20 cellular contexts compared by ENCODE assay signal in genomic region chr7:157904211-157904865, GRCh38.
DNase-seq lines count a peak whose midpoint lies in the region; ATAC-seq, FAIRE-seq and TF ChIP-seq lines count a peak whose summit lies in the region.
"Had no signal": no experiment of that assay in that cellular context is flagged by ENCODE, and none has a peak within 500 bp of the region (broad histone marks: within the 10 kb centered on the region; RNA-seq: fewer than 3 reads in every experiment).

No MANE protein-coding gene starts in this region.

- peak overlapping the region; percentile 30; the same call in 1 of the 2 replicates for H2BK5ac ChIP-seq in H1 (ENCODE audit: low read depth, low read length)
- peak overlapping the region; percentile 31 for H2BK5ac ChIP-seq in neuronal stem cell (ENCODE audit: low read length)

- H2BK20ac ChIP-seq in H1 (ENCODE audit: low read length) = no peak overlapping the region; the same call in 1 of the 2 replicates

- H3K79me2 ChIP-seq in MM.1S (ENCODE audit: low read length) (no peaks in the 10 kb centered on the region), H1 (ENCODE audit: control insufficient read depth in 1 of 2, insufficient read depth in 2 of 2, low read length in 2 of 2) (no peaks in the 10 kb centered on the region)

- no peak overlapping the region for H3K27ac Mint-ChIP-seq in activated CD4-positive, alpha-beta T cell treated with anti-CD3 and anti-CD28 coated beads for 36 hours
- H3K27ac Mint-ChIP-seq: CD14-positive monocyte had no signal

- H3K9me2 ChIP-seq in MM.1S (replicated peaks; ENCODE audit: insufficient read depth, low read length) = no peaks in the 10 kb centered on the region

- 88% methylated on average over 28 of the region's 28 CpGs; no CpG with 5 or more reads in 1 of the 2 experiments for WGBS in H1 (ENCODE audit: extremely low coverage in 1 of 2, insufficient coverage in 1 of 2, insufficient read length in 1 of 2, insufficient replicate concordance in 2 of 2, low coverage in 1 of 2, low lambda C conversion rate in 2 of 2, missing lambda C conversion rate in 1 of 2), 2 experiments
- WGBS in neuronal stem cell (ENCODE audit: extremely low coverage in 2 of 2, insufficient read length in 2 of 2, insufficient replicate concordance in 1 of 2), 2 donors = no CpG with 5 or more reads among the region's 28 CpGs

- TF ChIP-seq POLR2A in H1 (IDR thresholded peaks at IDR 0.05; ENCODE audit: control extremely low read depth in 1 of 2, low read depth in 2 of 2, low read length in 2 of 2) = no peak

- no peak overlapping the region for H4K5ac ChIP-seq in H1 (ENCODE audit: insufficient read length, low read depth, low read length)

- H3K4ac ChIP-seq in H1 (replicated peaks; ENCODE audit: insufficient read length, low read depth, low read length) (no peak overlapping the region), neuronal stem cell (ENCODE audit: low read length) (no peak overlapping the region)

- H3K23me2 ChIP-seq in H1 (ENCODE audit: low read depth, low read length) = no peaks in the 10 kb centered on the region

- intact Hi-C loops in activated CD4-positive, alpha-beta T cell treated with anti-CD3 and anti-CD28 coated beads for 36 hours (cut with DNase I, micrococcal nuclease) = no loop called here

- H3K9ac ChIP-seq in MM.1S (ENCODE audit: low read length) (no peak overlapping the region), H1 (replicated peaks in 1 of 4; ENCODE audit: extremely low read depth in 1 of 4, low read depth in 3 of 4, low read length in 3 of 4) (no peak overlapping the region), neuronal stem cell (ENCODE audit: low read depth, low read length, poor library complexity) (no peak overlapping the region)

- no peak overlapping the region for H3K56ac ChIP-seq in H1 (replicated peaks; ENCODE audit: insufficient read length, low read depth, low read length)

- H3K14ac ChIP-seq in H1 (ENCODE audit: insufficient read length) = no peak overlapping the region
- H3K14ac ChIP-seq in neuronal stem cell (ENCODE audit: low read length) = no peak overlapping the region

- H4K20me1 ChIP-seq in MM.1S (ENCODE audit: insufficient read depth, low read length) (no peaks in the 10 kb centered on the region), H1 (replicated peaks in 1 of 2; ENCODE audit: control insufficient read depth in 1 of 2, insufficient read depth in 2 of 2, low read length in 2 of 2) (no peaks in the 10 kb centered on the region)

- no peak for TF ChIP-seq RAD21 in H1 (IDR thresholded peaks at IDR 0.05 in 1 of 2, conservative IDR thresholded peaks at IDR 0.05 in 1 of 2; ENCODE audit: low read depth in 2 of 2, low read length in 2 of 2)

- POLR2A ChIA-PET in activated CD4-positive, alpha-beta T cell treated with anti-CD3 and anti-CD28 coated beads for 36 hours (lab: Charles Lee) = no interaction called here
- POLR2A ChIA-PET in H1 (lab: Charles Lee; ENCODE audit: partially characterized antibody) = interaction anchor here (1.0 kb wide), 1 partner anchor 9 kb away, joined by 3 read pairs; no protein-coding TSS in a partner anchor

- FAIRE-seq in H1 (lab: Jason Lieb, UNC) = no peak

- H3K36me3 Mint-ChIP-seq in activated CD4-positive, alpha-beta T cell treated with anti-CD3 and anti-CD28 coated beads for 36 hours (ENCODE audit: low read depth) = no peaks in the 10 kb centered on the region
- H3K36me3 Mint-ChIP-seq: CD14-positive monocyte had no signal

- peak; percentile 63 for ATAC-seq in activated CD4-positive, alpha-beta T cell treated with anti-CD3 and anti-CD28 coated beads for 36 hours
- ATAC-seq: Panc1 had no signal

- no peak overlapping the region for H4K8ac ChIP-seq in H1 (ENCODE audit: extremely low read depth, insufficient read depth, low read length)
- no peak overlapping the region for H4K8ac ChIP-seq in neuronal stem cell (ENCODE audit: low read depth, low read length)

- H3K4me1 ChIP-seq in MM.1S (ENCODE audit: low read length) = no peaks in the 10 kb centered on the region
- H3K4me1 ChIP-seq in H1 (replicated peaks in 1 of 4; ENCODE audit: control insufficient read depth in 3 of 4, insufficient read depth in 4 of 4, low read length in 3 of 4) = peaks cover 8 to 22% (median 13%) of the 10 kb centered on the region in 4 experiments; a peak in 6 of 7 replicates
- peaks cover 0 to 8% of the 10 kb centered on the region in 2 donors for H3K4me1 ChIP-seq in neuronal stem cell (ENCODE audit: control insufficient read depth in 2 of 2, insufficient read depth in 1 of 2, low read depth in 1 of 2, low read length in 2 of 2)
- H3K4me1 ChIP-seq: SJCRH30 had no signal

- H3K9me3 Mint-ChIP-seq in activated CD4-positive, alpha-beta T cell treated with anti-CD3 and anti-CD28 coated beads for 36 hours (ENCODE audit: low read depth) = no peaks in the 10 kb centered on the region

- H3K18ac ChIP-seq in H1 (ENCODE audit: extremely low read depth, low read length) = no peak overlapping the region
- H3K18ac ChIP-seq in neuronal stem cell (ENCODE audit: low read length) = peak overlapping the region; percentile 62

- H3K27ac ChIP-seq in MM.1S (ENCODE audit: low read length) (no peak overlapping the region), H1 (ENCODE audit: low read depth, low read length) (no peak overlapping the region), neuronal stem cell (replicated peaks; ENCODE audit: low read length) (no peak overlapping the region)
- H3K27ac ChIP-seq: SJCRH30 had no signal

- H3K9me3 ChIP-seq in MM.1S (replicated peaks; ENCODE audit: insufficient read depth, low read length) = no peaks in the 10 kb centered on the region
- no peaks in the 10 kb centered on the region for H3K9me3 ChIP-seq in H1 (ENCODE audit: insufficient read depth in 2 of 2, low read depth in 1 of 2, low read length in 1 of 2)
- no peaks in the 10 kb centered on the region for H3K9me3 ChIP-seq in neuronal stem cell (replicated peaks in 1 of 2; ENCODE audit: control insufficient read depth in 2 of 2, insufficient read depth in 1 of 2, low read depth in 1 of 2, low read length in 2 of 2)
- H3K9me3 ChIP-seq: SJCRH30 had no signal

- H3K79me1 ChIP-seq in H1 (ENCODE audit: low read depth, low read length) (no peaks in the 10 kb centered on the region), neuronal stem cell (ENCODE audit: low read depth, low read length) (no peaks in the 10 kb centered on the region)

- no peak overlapping the region for H3K23ac ChIP-seq in H1 (ENCODE audit: insufficient read length)
- peak overlapping the region; percentile 6 for H3K23ac ChIP-seq in neuronal stem cell (ENCODE audit: low read depth, low read length, poor library complexity)

- TF ChIP-seq EP300 in H1 (IDR thresholded peaks at IDR 0.05; ENCODE audit: borderline replicate concordance in 1 of 2, low read depth in 2 of 2, low read length in 2 of 2) = no peak

- no peak overlapping the region for H2AK5ac ChIP-seq in H1 (ENCODE audit: low read depth, low read length)
- peak overlapping the region; percentile 33 for H2AK5ac ChIP-seq in neuronal stem cell (ENCODE audit: low read depth, low read length)

- H3K4me3 ChIP-seq in MM.1S (ENCODE audit: low read length) (no peak overlapping the region), H1 (ENCODE audit: extremely low read depth in 1 of 4, insufficient read depth in 2 of 4, low read depth in 3 of 4, low read length in 4 of 4) (no peak overlapping the region), neuronal stem cell (ENCODE audit: low read length in 2 of 2) (no peak overlapping the region)
- H3K4me3 ChIP-seq: SJCRH30 had no signal

- peak overlapping the region; percentile 96; the same call in 1 of the 2 replicates for H2BK15ac ChIP-seq in H1 (ENCODE audit: low read length)
- H2BK15ac ChIP-seq in neuronal stem cell (ENCODE audit: low read length) = peak overlapping the region; percentile 0

- TF ChIP-seq CTCF in MM.1S (IDR thresholded peaks at IDR 0.05; ENCODE audit: low read length) (no peak), H1 (IDR thresholded peaks at IDR 0.05; ENCODE audit: control extremely low read depth in 1 of 3, insufficient read depth in 1 of 3, low read depth in 1 of 3, low read length in 3 of 3) (no peak)

- H2AFZ ChIP-seq in MM.1S (ENCODE audit: low read length) = no peak overlapping the region
- H2AFZ ChIP-seq in H1 (ENCODE audit: low read length) = no peak overlapping the region
- H2AFZ ChIP-seq in neuronal stem cell (ENCODE audit: low read length) = peak overlapping the region; percentile 38

- peaks cover 10% of the 10 kb centered on the region for H3K4me1 Mint-ChIP-seq in activated CD4-positive, alpha-beta T cell treated with anti-CD3 and anti-CD28 coated beads for 36 hours
- H3K4me1 Mint-ChIP-seq: CD14-positive monocyte had no signal

- H3K36me3 ChIP-seq in MM.1S (replicated peaks; ENCODE audit: insufficient read depth, low read length) (no peaks in the 10 kb centered on the region), H1 (ENCODE audit: control insufficient read depth in 2 of 4, insufficient read depth in 4 of 4, low read length in 3 of 4) (no peaks in the 10 kb centered on the region), neuronal stem cell (replicated peaks in 1 of 2; ENCODE audit: control insufficient read depth in 2 of 2, insufficient read depth in 2 of 2, low read length in 2 of 2) (no peaks in the 10 kb centered on the region)
- H3K36me3 ChIP-seq: SJCRH30 had no signal

- H3K4me2 ChIP-seq in MM.1S (ENCODE audit: low read depth, low read length) (peak overlapping the region; percentile 33; the same call in 1 of the 2 replicates), H1 (ENCODE audit: insufficient read depth in 1 of 2, low read depth in 2 of 2, low read length in 2 of 2) (no peak overlapping the region), neuronal stem cell (ENCODE audit: insufficient read depth, low read length, poor library complexity, severe bottlenecking) (no peak overlapping the region)

- H3K4me3 Mint-ChIP-seq in activated CD4-positive, alpha-beta T cell treated with anti-CD3 and anti-CD28 coated beads for 36 hours = no peak overlapping the region

- peak overlapping the region; percentile 60; the same call in 1 of the 2 replicates for H2BK12ac ChIP-seq in H1 (ENCODE audit: low read depth, low read length)
- no peak overlapping the region for H2BK12ac ChIP-seq in neuronal stem cell (ENCODE audit: low read length)

- CTCF ChIA-PET in activated CD4-positive, alpha-beta T cell treated with anti-CD3 and anti-CD28 coated beads for 36 hours (lab: Charles Lee) = no interaction called here
- CTCF ChIA-PET in H1 (lab: Charles Lee; ENCODE audit: partially characterized antibody) = no interaction called here

- no peaks in the 10 kb centered on the region for H3F3A ChIP-seq in MM.1S (ENCODE audit: insufficient read depth, low read length)

- peak; percentile 35 for DNase-seq in activated CD4-positive, alpha-beta T cell treated with anti-CD3 and anti-CD28 coated beads for 36 hours
- no peak for DNase-seq in activated CD4-positive, alpha-beta T cell treated with anti-CD3 and anti-CD28 coated beads, Interleukin-2, amount 50 U/mL, for 4 hours
- DNase-seq in MM.1S = peak; percentile 75
- DNase-seq in H1 (ENCODE audit: low read depth in 1 of 2, low spot score in 2 of 2) = no peak
- DNase-seq in neuronal stem cell (ENCODE audit: low spot score) = no peak
- no peak for DNase-seq in AG08396 (ENCODE audit: low spot score)
- no peak for DNase-seq in NCI-H187 (lab: John Stamatoyannopoulos, UW)
- no peak for DNase-seq in HK-2 (ENCODE audit: unreplicated experiment)
- DNase-seq: 8988T, AML-193, EL, GF-D8, Karpas-422, NCI-H1694, NCI-H2081 treated with DMSO at 0.1 percent for 48 hours, NCI-H446 treated with DMSO at 0.1 percent for 48 hours, NCI-H69 had no signal

- H4K91ac ChIP-seq in H1 (replicated peaks; ENCODE audit: insufficient read length, low read length) (no peak overlapping the region), neuronal stem cell (ENCODE audit: low read depth, low read length, poor library complexity) (no peak overlapping the region)

- H2BK120ac ChIP-seq in H1 (replicated peaks; ENCODE audit: low read depth, low read length) = no peak overlapping the region
- H2BK120ac ChIP-seq in neuronal stem cell (ENCODE audit: low read depth, low read length) = peak overlapping the region; percentile 7

- H3K27me3 Mint-ChIP-seq in activated CD4-positive, alpha-beta T cell treated with anti-CD3 and anti-CD28 coated beads for 36 hours = no peaks in the 10 kb centered on the region

- H3K27me3 ChIP-seq in MM.1S (replicated peaks; ENCODE audit: insufficient read depth, low read length) (peaks cover 92% of the 10 kb centered on the region), H1 (replicated peaks in 1 of 4; ENCODE audit: control insufficient read depth in 3 of 4, extremely low read depth in 1 of 4, insufficient read depth in 3 of 4, low read length in 3 of 4) (no peaks in the 10 kb centered on the region), neuronal stem cell (ENCODE audit: control insufficient read depth in 3 of 3, insufficient read depth in 3 of 3, low read depth in 1 of 3, low read length in 3 of 3) (no peaks in the 10 kb centered on the region)

Comparison
In these comparisons a context has a peak if more than half of its experiments do, and no peak if none do; other contexts are left out.
1. DNase-seq: peak in activated CD4-positive, alpha-beta T cell treated with anti-CD3 and anti-CD28 coated beads for 36 hours (single experiment) and MM.1S (single experiment); none in activated CD4-positive, alpha-beta T cell treated with anti-CD3 and anti-CD28 coated beads, Interleukin-2, amount 50 U/mL, for 4 hours (0 of 2), H1 (0 of 2), neuronal stem cell (single experiment), AG08396 (single experiment), NCI-H187 (0 of 2) and HK-2 (single experiment).